9 cellular contexts compared by ENCODE assay signal in genomic region chr2:119659601-119660342, GRCh38. TPM values are rescaled to one million over a fixed set of nuclear protein-coding genes. Genes with fewer than 3 reads are reported as not detected.
DNase-seq lines count a peak whose midpoint lies in the region; ATAC-seq lines count a peak whose summit lies in the region.
"Had no signal": no experiment of that assay in that cellular context is flagged by ENCODE, and none has a peak within 500 bp of the region (broad histone marks: within the 10 kb centered on the region; RNA-seq: fewer than 3 reads in every experiment).

No MANE protein-coding gene starts in this region.

- in situ Hi-C loops in GM23248 (cut with MboI): loop anchor here (10.0 kb wide), 1 partner anchor 255 kb away; no protein-coding TSS in a partner anchor

- no peaks in the 10 kb centered on the region for H3K9me2 ChIP-seq in GM23248 (ENCODE audit: insufficient read depth)

- 37 to 39% methylated on average over 8 of the region's 8 CpGs for WGBS in GM23248 (ENCODE audit: low coverage in 1 of 2, low lambda C conversion rate in 2 of 2, missing lambda C conversion rate in 2 of 2), 2 experiments

- peaks cover 0 to 3% (median 0%) of the 10 kb centered on the region in 8 donors for H3K9me3 Mint-ChIP-seq in CD4-positive, alpha-beta memory T cell
- no peaks in the 10 kb centered on the region for H3K9me3 Mint-ChIP-seq in activated naive CD8-positive, alpha-beta T cell treated with anti-CD3 and anti-CD28 coated beads, Interleukin-2, amount 50 U/mL, for 24 hours
- H3K9me3 Mint-ChIP-seq: IgD-negative memory B cell had no signal

- H3K27ac Mint-ChIP-seq in CD4-positive, alpha-beta memory T cell: peak overlapping the region in 2 of 7 donors; percentile 1 to 9
- H3K27ac Mint-ChIP-seq in activated naive CD8-positive, alpha-beta T cell treated with anti-CD3 and anti-CD28 coated beads, Interleukin-2, amount 50 U/mL, for 24 hours: no peak overlapping the region

- H2AFZ ChIP-seq in GM23248: no peak overlapping the region

- H3K4me1 Mint-ChIP-seq in CD4-positive, alpha-beta memory T cell: peaks cover 0 to 15% (median 3%) of the 10 kb centered on the region in 4 donors
- H3K4me1 Mint-ChIP-seq in activated naive CD8-positive, alpha-beta T cell treated with anti-CD3 and anti-CD28 coated beads, Interleukin-2, amount 50 U/mL, for 24 hours: no peaks in the 10 kb centered on the region

- no peaks in the 10 kb centered on the region for H3K79me2 ChIP-seq in GM23248 (ENCODE audit: insufficient read depth)

- peaks cover 10 to 11% of the 10 kb centered on the region in 2 donors for H3K27me3 Mint-ChIP-seq in CD4-positive, alpha-beta memory T cell
- peaks cover 7% of the 10 kb centered on the region for H3K27me3 Mint-ChIP-seq in activated naive CD8-positive, alpha-beta T cell treated with anti-CD3 and anti-CD28 coated beads, Interleukin-2, amount 50 U/mL, for 24 hours

- intact Hi-C loops in CD4-positive, alpha-beta memory T cell (cut with micrococcal nuclease): loop anchor here (1.0 to 5.0 kb wide), 2 partner anchors 18 to 777 kb away; no protein-coding TSS in a partner anchor

- no peaks in the 10 kb centered on the region for H3K27me3 ChIP-seq in CD4-positive, alpha-beta memory T cell (ENCODE audit: insufficient read depth, low read length)
- peaks cover 10% of the 10 kb centered on the region for H3K27me3 ChIP-seq in GM23248 (replicated peaks; ENCODE audit: insufficient read depth)

- H3K4me1 ChIP-seq in CD4-positive, alpha-beta memory T cell (ENCODE audit: insufficient read depth, low read length): no peaks in the 10 kb centered on the region
- no peaks in the 10 kb centered on the region for H3K4me1 ChIP-seq in GM23248 (ENCODE audit: insufficient read depth)

- H3K9ac ChIP-seq in GM23248: no peak overlapping the region

- H3K9me3 ChIP-seq in CD4-positive, alpha-beta memory T cell (ENCODE audit: control insufficient read depth in 1 of 2, low read length in 2 of 2): no peaks in the 10 kb centered on the region
- H3K9me3 ChIP-seq in GM23248 (ENCODE audit: low read depth): no peaks in the 10 kb centered on the region

- ATAC-seq in activated naive CD8-positive, alpha-beta T cell treated with anti-CD3 and anti-CD28 coated beads, Interleukin-2, amount 50 U/mL, for 24 hours: no peak
- ATAC-seq in HG03354 (IDR thresholded peaks at IDR 0.05; ENCODE audit: poor library complexity, severe bottlenecking, unreplicated experiment) (no peak), GM19351 (IDR thresholded peaks at IDR 0.05; ENCODE audit: unreplicated experiment) (no peak)

- no peaks in the 10 kb centered on the region for H4K20me1 ChIP-seq in GM23248 (ENCODE audit: insufficient read depth)

- peak overlapping the region in 1 of 8 donors; percentile 67 for H3K4me3 Mint-ChIP-seq in CD4-positive, alpha-beta memory T cell
- no peak overlapping the region for H3K4me3 Mint-ChIP-seq in activated naive CD8-positive, alpha-beta T cell treated with anti-CD3 and anti-CD28 coated beads, Interleukin-2, amount 50 U/mL, for 24 hours
- H3K4me3 Mint-ChIP-seq: IgD-negative memory B cell had no signal

- CTCF ChIA-PET in CD4-positive, alpha-beta memory T cell (lab: Charles Lee; ENCODE audit: partially characterized antibody): interaction anchor here (1.3 to 7.1 kb wide), 5 partner anchors 13 to 643 kb away, joined by 3 to 56 read pairs (median 6); partner anchors contain the start of gene TMEM177

- no peaks in the 10 kb centered on the region for H3K36me3 Mint-ChIP-seq in CD4-positive, alpha-beta memory T cell
- H3K36me3 Mint-ChIP-seq in activated naive CD8-positive, alpha-beta T cell treated with anti-CD3 and anti-CD28 coated beads, Interleukin-2, amount 50 U/mL, for 24 hours (ENCODE audit: low read depth): no peaks in the 10 kb centered on the region

- no peaks in the 10 kb centered on the region for H3F3A ChIP-seq in GM23248 (ENCODE audit: insufficient read depth)

- POLR2A ChIA-PET in CD4-positive, alpha-beta memory T cell (lab: Charles Lee; ENCODE audit: partially characterized antibody): no interaction called here

- peak in 4 of 5 donors; percentile 20 to 36 (median 24) for DNase-seq in CD4-positive, alpha-beta memory T cell
- peak; percentile 61 for DNase-seq in GM23248
- peak; percentile 21 for DNase-seq in NCI-H82 treated with DMSO at 0.1 percent for 48 hours (lab: John Stamatoyannopoulos, UW; ENCODE audit: unreplicated experiment)
- DNase-seq in activated naive CD8-positive, alpha-beta T cell treated with anti-CD3 and anti-CD28 coated beads, Interleukin-2, amount 50 U/mL, for 24 hours: peak; percentile 56
- DNase-seq in iPS-NIHi11 (ENCODE audit: low spot score): peak; percentile 70
- DNase-seq in stimulated activated CD8-positive, alpha-beta memory T cell treated with anti-CD3 and anti-CD28 coated beads, Interleukin-12 subunit alpha, Interleukin-12 subunit beta, amount 100 ng/mL, for 1 hour (ENCODE audit: low read depth): peak; percentile 20

- no peaks in the 10 kb centered on the region for H3K36me3 ChIP-seq in CD4-positive, alpha-beta memory T cell (ENCODE audit: insufficient read depth, low read length)
- no peaks in the 10 kb centered on the region for H3K36me3 ChIP-seq in GM23248 (ENCODE audit: low read depth)

- no peak overlapping the region for H3K27ac ChIP-seq in CD4-positive, alpha-beta memory T cell (ENCODE audit: low read depth, low read length)
- no peak overlapping the region for H3K27ac ChIP-seq in GM23248

- H3K4me2 ChIP-seq in GM23248 (ENCODE audit: unreplicated experiment): no peak overlapping the region

- H3K4me3 ChIP-seq in CD4-positive, alpha-beta memory T cell (ENCODE audit: low read length in 2 of 2): no peak overlapping the region
- H3K4me3 ChIP-seq in GM23248: no peak overlapping the region

RNA-seq across cellular contexts. Expression of gene TMEM177, which starts 19.2 kb away (rescaled TPM):
- 10 to 100 TPM; 22.5 to 23.9 TPM for total RNA-seq in CD4-positive, alpha-beta memory T cell
- 10 to 100 TPM in 1 of 2 donors, 1 to 10 TPM in 1; 9.1 to 10.8 TPM for polyA plus RNA-seq in CD4-positive, alpha-beta memory T cell
- total RNA-seq in GM23248 (2014; rRNA removed; shearing (Covaris generic)): 8.5 and 9.5 TPM in 2 replicates
- polyA plus RNA-seq in GM23248 (2016; fragmentation: Nextera tagmentation; extraction: Ambion mirVana): 10.0 and 10.4 TPM in 2 replicates

Comparison
In these comparisons a context has a peak if more than half of its experiments do, and no peak if none do; other contexts are left out.
1. DNase-seq: peak in every context shown above with its lines; median percentile 70 in iPS-NIHi11; 61 in GM23248; 56 in activated naive CD8-positive, alpha-beta T cell treated with anti-CD3 and anti-CD28 coated beads, Interleukin-2, amount 50 U/mL, for 24 hours; 24 in CD4-positive, alpha-beta memory T cell; 21 in NCI-H82 treated with DMSO at 0.1 percent for 48 hours; 20 in stimulated activated CD8-positive, alpha-beta memory T cell treated with anti-CD3 and anti-CD28 coated beads, Interleukin-12 subunit alpha, Interleukin-12 subunit beta, amount 100 ng/mL, for 1 hour.